8 cellular contexts compared by ENCODE assay signal in the genomic region with DNA sequence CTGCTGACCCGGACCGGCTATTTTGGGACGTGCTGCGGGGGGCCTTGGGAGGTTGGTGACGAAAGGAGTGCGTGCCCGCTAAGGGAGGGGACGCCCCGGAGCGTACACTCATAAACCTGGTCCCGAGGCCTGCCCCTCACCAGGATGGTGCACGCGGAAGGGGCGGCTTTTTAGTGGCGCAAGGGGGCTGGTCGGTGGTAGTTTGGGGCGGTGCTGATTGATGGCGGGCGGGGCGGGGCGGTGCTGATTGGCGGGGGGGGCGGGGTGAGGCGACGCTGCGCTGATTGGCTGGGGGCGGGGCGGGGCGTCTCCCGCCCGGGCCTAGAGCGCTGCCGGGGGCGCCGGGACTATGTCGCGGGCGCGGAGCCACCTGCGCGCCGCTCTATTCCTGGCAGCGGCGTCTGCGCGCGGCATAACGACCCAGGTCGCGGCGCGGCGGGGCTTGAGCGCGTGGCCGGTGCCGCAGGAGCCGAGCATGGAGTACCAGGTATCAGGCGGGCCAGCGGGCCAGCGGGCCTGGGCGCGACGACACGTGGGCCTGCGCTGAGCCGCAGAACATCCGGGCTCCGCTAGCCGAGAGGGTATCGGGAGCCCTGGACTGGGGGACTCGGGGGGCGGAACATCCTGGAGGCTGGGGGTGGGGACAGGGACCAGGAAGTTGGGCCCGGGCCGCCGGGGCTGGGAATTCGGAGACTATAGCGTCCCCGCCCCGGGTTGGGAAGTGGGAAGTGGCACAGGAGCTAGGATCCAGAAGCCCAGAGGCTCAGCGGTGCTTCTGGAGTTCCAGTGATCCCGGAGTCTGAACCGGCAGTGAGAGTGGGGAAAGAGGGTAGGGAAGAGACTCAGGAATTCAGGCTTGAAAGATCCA. TPM values are rescaled to one million over a fixed set of nuclear protein-coding genes. Genes with fewer than 3 reads are reported as not detected.
DNase-seq lines count a peak whose midpoint lies in the region; ATAC-seq and TF ChIP-seq lines count a peak whose summit lies in the region.

FPGS (plus strand) TSS at position 307 of the 868 bp plus-strand sequence; CDS start at position 350, 43 bp downstream.

- peak within 1 kb of the TSS; percentile 92 to 95 (median 93) for H3K4me3 Mint-ChIP-seq in T-cell
- H3K4me3 Mint-ChIP-seq in type B pancreatic cell = peak within 1 kb of the TSS; percentile 93

- H3K9ac ChIP-seq in adipocyte (ENCODE audit: low read length) = peak within 1 kb of the TSS; percentile 99

- no peaks in the 10 kb centered on the region for H3K27me3 Mint-ChIP-seq in T-cell
- H3K27me3 Mint-ChIP-seq in type B pancreatic cell = no peaks in the 10 kb centered on the region

- peak within 1 kb of the TSS; percentile 75 for H3K4me3 ChIP-seq in GM12864 (ENCODE audit: low read depth, low read length)
- peak within 1 kb of the TSS; percentile 92 for H3K4me3 ChIP-seq in adipocyte (ENCODE audit: low read length)

- H3K36me3 Mint-ChIP-seq in T-cell = peaks cover 14% of the 10 kb centered on the region
- peaks cover 4% of the 10 kb centered on the region for H3K36me3 Mint-ChIP-seq in type B pancreatic cell

- CTCF ChIA-PET in T-cell (lab: Charles Lee) = interaction anchor here in 1 of 2 donors (0.6 kb wide), 1 partner anchor 67 kb away, joined by 14 read pairs; no protein-coding TSS in a partner anchor

- no peaks in the 10 kb centered on the region for H3K9me3 Mint-ChIP-seq in T-cell
- no peaks in the 10 kb centered on the region for H3K9me3 Mint-ChIP-seq in type B pancreatic cell

- peaks cover 34% of the 10 kb centered on the region for H3K4me1 ChIP-seq in adipocyte (ENCODE audit: control insufficient read depth, insufficient read depth, low read length)

- POLR2A ChIA-PET in T-cell (lab: Charles Lee) = interaction anchor here in 1 of 2 donors (1.1 kb wide), 1 partner anchor 191 kb away, joined by 3 read pairs; the partner anchor contains the start of gene STXBP1

- peaks cover 19 to 31% (median 29%) of the 10 kb centered on the region in 3 donors for H3K4me1 Mint-ChIP-seq in T-cell
- H3K4me1 Mint-ChIP-seq in type B pancreatic cell (ENCODE audit: unreplicated experiment) = peaks cover 13% of the 10 kb centered on the region

- intact Hi-C loops in cardiac septum (cut with DNase I) = loop anchor here (2.0 to 5.0 kb wide), 2 partner anchors 16 to 114 kb away; partner anchors contain the start of genes CDK9 and ST6GALNAC4
- intact Hi-C loops in posterior cingulate gyrus (cut with DNase I) = loop anchor here (2.0 to 10.0 kb wide), 3 partner anchors 16 to 114 kb away; partner anchors contain the start of genes AK1, CDK9 and ST6GALNAC4

- H3K9me3 ChIP-seq in adipocyte (ENCODE audit: control insufficient read depth, low read length) = no peaks in the 10 kb centered on the region

- DNase-seq in GM12864 (ENCODE audit: low read depth) = no peak
- peak; percentile 83 for DNase-seq in NCI-H1092 treated with DMSO at 0.1 percent for 48 hours (lab: John Stamatoyannopoulos, UW)
- peak; percentile 64 to 84 (median 78) for DNase-seq in T-cell
- DNase-seq in adipocyte (ENCODE audit: low read depth) = peak; percentile 94
- DNase-seq in cardiac septum (ENCODE audit: low spot score) = peak; percentile 93
- DNase-seq in posterior cingulate gyrus = peak; percentile 77 to 97 (median 84)
- peak; percentile 82 for DNase-seq in type B pancreatic cell (ENCODE audit: extremely low spot score, unreplicated experiment)

- peaks cover 30% of the 10 kb centered on the region for H3K36me3 ChIP-seq in adipocyte (ENCODE audit: control insufficient read depth, insufficient read depth, low read length, severe bottlenecking)

- ATAC-seq in HG02588 (IDR thresholded peaks at IDR 0.05; ENCODE audit: unreplicated experiment) = peak; percentile 67
- ATAC-seq in T-cell (replicated peaks in 1 of 4) = peak; percentile 86 to 90 (median 87)

- peak within 1 kb of the TSS; percentile 89 to 93 for H3K27ac Mint-ChIP-seq in T-cell
- H3K27ac Mint-ChIP-seq in type B pancreatic cell = peak within 1 kb of the TSS; percentile 82

- H3K27me3 ChIP-seq in adipocyte (replicated peaks; ENCODE audit: control insufficient read depth, insufficient read depth, low read length) = no peaks in the 10 kb centered on the region

- TF ChIP-seq CTCF in GM12864 (IDR thresholded peaks at IDR 0.05; ENCODE audit: low read depth, low read length, missing control alignments) (no peak), type B pancreatic cell (conservative IDR thresholded peaks at IDR 0.05) (no peak)

RNA-seq across cellular contexts. Expression of gene FPGS, which starts in this region (rescaled TPM):
- total RNA-seq in T-cell = 100 to 1,000 TPM in 3 of 5 donors, 10 to 100 TPM in 2; 78.4 to 151 (median 139) TPM
- total RNA-seq in cardiac septum = 36.5 TPM
- 18.7 and 42.4 TPM in 2 replicates for total RNA-seq in type B pancreatic cell (ENCODE audit: low replicate concordance)
